In the genomic region with DNA sequence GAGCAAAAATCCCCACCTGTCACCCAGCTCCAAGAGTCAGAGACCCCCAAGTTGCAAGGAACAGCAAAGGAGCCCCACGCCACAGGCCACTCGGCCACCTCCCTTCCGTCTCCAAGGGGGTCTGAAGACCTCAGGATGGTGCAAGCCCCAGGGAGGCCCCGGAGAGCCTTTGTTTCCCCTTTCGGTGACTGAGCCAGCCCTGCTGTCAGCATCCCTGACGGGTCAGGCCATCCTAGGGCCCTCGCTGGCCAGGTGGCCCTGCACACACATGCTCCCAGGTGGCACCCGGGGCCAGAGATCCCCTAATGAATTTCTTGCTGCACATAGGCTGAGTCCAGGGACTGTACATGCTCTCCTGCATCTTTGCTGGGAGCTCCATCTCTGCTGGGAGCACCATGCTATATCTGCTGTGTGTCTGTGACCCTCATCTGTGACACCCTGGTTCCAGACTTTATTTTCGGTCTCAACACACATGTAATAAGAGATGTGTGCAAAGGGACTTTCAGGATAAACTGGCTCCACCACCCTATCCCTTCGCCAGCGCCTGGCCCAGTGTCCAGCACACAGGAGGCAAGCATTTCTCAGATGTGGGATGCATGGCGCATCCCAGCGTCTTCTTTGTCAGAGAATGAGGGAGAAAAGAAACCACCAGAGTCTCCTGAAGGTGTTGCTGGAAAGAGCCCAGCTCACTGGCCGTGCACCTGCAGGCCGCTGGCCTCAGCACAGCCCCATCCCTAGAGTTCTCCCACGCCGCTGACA, we compare ENCODE assay signal across 2 cellular contexts.
TF ChIP-seq lines count a peak whose summit lies in the region.

No MANE protein-coding gene starts in this region.

TF ChIP-seq in SK-N-SH, 30 proteins besides CTCF, POLR2A, EP300 and RAD21 (continued from another document):
- TF ChIP-seq ZBTB33 (IDR thresholded peaks at IDR 0.05; ENCODE audit: borderline replicate concordance, low read depth) (no peak), MXI1 (IDR thresholded peaks at IDR 0.05; ENCODE audit: low read depth, low read length) (no peak), TAF1 (IDR thresholded peaks at IDR 0.05; ENCODE audit: borderline replicate concordance, low read depth, low read length) (no peak), SIN3A (IDR thresholded peaks at IDR 0.05; ENCODE audit: borderline replicate concordance, low read depth, low read length) (no peak), REST (IDR thresholded peaks at IDR 0.05; ENCODE audit: low read depth, low read length) (no peak), RXRA (IDR thresholded peaks at IDR 0.05; ENCODE audit: borderline replicate concordance, low read depth) (no peak)

TF ChIP-seq in SK-N-SH treated with all-trans-retinoic acid at 6 μM for 48 hours, 23 proteins besides CTCF, POLR2A, EP300 and RAD21 (continued from another document):
- TF ChIP-seq CSRNP3 (CRISPR knock-in tag; IDR thresholded peaks at IDR 0.05) (no peak), ESRRG (CRISPR knock-in tag; IDR thresholded peaks at IDR 0.05) (no peak), GLIS3 (CRISPR knock-in tag; IDR thresholded peaks at IDR 0.05) (no peak), ARNTL (CRISPR knock-in tag; IDR thresholded peaks at IDR 0.05; ENCODE audit: borderline replicate concordance, low read depth) (no peak), ZFP3 (CRISPR knock-in tag; IDR thresholded peaks at IDR 0.05) (no peak), OSR1 (CRISPR knock-in tag; IDR thresholded peaks at IDR 0.05) (no peak), BACH2 (CRISPR knock-in tag; IDR thresholded peaks at IDR 0.05; ENCODE audit: borderline replicate concordance) (no peak)
